ENCODE assay signal across 9 cellular contexts in the genomic region with DNA sequence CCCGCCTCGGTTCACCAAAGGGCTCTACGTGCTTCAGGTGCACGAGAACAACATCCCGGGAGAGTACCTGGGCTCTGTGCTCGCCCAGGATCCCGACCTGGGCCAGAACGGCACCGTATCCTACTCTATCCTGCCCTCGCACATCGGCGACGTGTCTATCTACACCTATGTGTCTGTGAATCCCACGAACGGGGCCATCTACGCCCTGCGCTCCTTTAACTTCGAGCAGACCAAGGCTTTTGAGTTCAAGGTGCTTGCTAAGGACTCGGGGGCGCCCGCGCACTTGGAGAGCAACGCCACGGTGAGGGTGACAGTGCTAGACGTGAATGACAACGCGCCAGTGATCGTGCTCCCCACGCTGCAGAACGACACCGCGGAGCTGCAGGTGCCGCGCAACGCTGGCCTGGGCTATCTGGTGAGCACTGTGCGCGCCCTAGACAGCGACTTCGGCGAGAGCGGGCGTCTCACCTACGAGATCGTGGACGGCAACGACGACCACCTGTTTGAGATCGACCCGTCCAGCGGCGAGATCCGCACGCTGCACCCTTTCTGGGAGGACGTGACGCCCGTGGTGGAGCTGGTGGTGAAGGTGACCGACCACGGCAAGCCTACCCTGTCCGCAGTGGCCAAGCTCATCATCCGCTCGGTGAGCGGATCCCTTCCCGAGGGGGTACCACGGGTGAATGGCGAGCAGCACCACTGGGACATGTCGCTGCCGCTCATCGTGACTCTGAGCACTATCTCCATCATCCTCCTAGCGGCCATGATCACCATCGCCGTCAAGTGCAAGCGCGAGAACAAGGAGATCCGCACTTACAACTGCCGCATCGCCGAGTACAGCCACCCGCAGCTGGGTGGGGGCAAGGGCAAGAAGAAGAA. TPM values are rescaled to one million over a fixed set of nuclear protein-coding genes. Genes with fewer than 3 reads are reported as not detected.
DNase-seq lines count a peak whose midpoint lies in the region; ATAC-seq and TF ChIP-seq lines count a peak whose summit lies in the region.
"Had no signal": no experiment of that assay in that cellular context is flagged by ENCODE, and none has a peak within 500 bp of the region (broad histone marks: within the 10 kb centered on the region; RNA-seq: fewer than 3 reads in every experiment).

No MANE protein-coding gene starts in this region.

- no peak for TF ChIP-seq POLR2A in esophagus muscularis mucosa (IDR thresholded peaks at IDR 0.05; ENCODE audit: low read depth)

- no peak for DNase-seq in activated CD8-positive, alpha-beta memory T cell treated with anti-CD3 and anti-CD28 coated beads, Interleukin-2, amount 10 ng/mL, durations not matched to agents 7 days and 5 days
- DNase-seq in activated CD8-positive, alpha-beta memory T cell treated with anti-CD3 and anti-CD28 coated beads for 24 hours = no peak
- DNase-seq in esophagus muscularis mucosa (ENCODE audit: extremely low spot score) (no peak), tibial artery (peak; percentile 25 to 65), kidney tubule cell (ENCODE audit: low spot score) (no peak), osteocyte (ENCODE audit: extremely low spot score, unreplicated experiment) (no peak), activated gamma-delta T cell treated with Interleukin-2 at 50 U/mL for 16 hours (no peak)
- DNase-seq: NCI-H526 treated with DMSO at 0.1 percent for 48 hours had no signal

- H3K4me1 Mint-ChIP-seq in activated CD8-positive, alpha-beta memory T cell treated with anti-CD3 and anti-CD28 coated beads, Interleukin-2, amount 10 ng/mL, durations not matched to agents 7 days and 5 days = peaks cover 17% of the 10 kb centered on the region
- H3K4me1 Mint-ChIP-seq in osteocyte (ENCODE audit: unreplicated experiment) = peaks cover 35% of the 10 kb centered on the region

- CTCF ChIA-PET in activated CD8-positive, alpha-beta memory T cell treated with anti-CD3 and anti-CD28 coated beads, Interleukin-2, amount 10 ng/mL, durations not matched to agents 7 days and 5 days (lab: Charles Lee) = interaction anchor here (2.2 kb wide), 1 partner anchor 10 kb away, joined by 7 read pairs; no protein-coding TSS in a partner anchor

- no peak for ATAC-seq in activated CD8-positive, alpha-beta memory T cell treated with anti-CD3 and anti-CD28 coated beads, Interleukin-2, amount 10 ng/mL, durations not matched to agents 7 days and 5 days

- no peak for TF ChIP-seq EP300 in esophagus muscularis mucosa (IDR thresholded peaks at IDR 0.05)

- H3K4me1 ChIP-seq in esophagus muscularis mucosa (peaks cover 21 to 47% (median 35%) of the 10 kb centered on the region in 4 donors), mucosa of rectum (ENCODE audit: control insufficient read depth in 2 of 2, insufficient read depth in 2 of 2, low read length in 2 of 2) (peaks cover 0 to 3% of the 10 kb centered on the region in 2 donors), tibial artery (peaks cover 3 to 37% (median 33%) of the 10 kb centered on the region in 4 donors)

- peaks cover 56% of the 10 kb centered on the region for H3K27me3 Mint-ChIP-seq in activated CD8-positive, alpha-beta memory T cell treated with anti-CD3 and anti-CD28 coated beads, Interleukin-2, amount 10 ng/mL, durations not matched to agents 7 days and 5 days
- peaks cover 51% of the 10 kb centered on the region for H3K27me3 Mint-ChIP-seq in osteocyte (ENCODE audit: unreplicated experiment)

- H3K9me3 Mint-ChIP-seq in activated CD8-positive, alpha-beta memory T cell treated with anti-CD3 and anti-CD28 coated beads, Interleukin-2, amount 10 ng/mL, durations not matched to agents 7 days and 5 days (ENCODE audit: low read depth) = no peaks in the 10 kb centered on the region
- H3K9me3 Mint-ChIP-seq in osteocyte (ENCODE audit: unreplicated experiment) = no peaks in the 10 kb centered on the region

- H3K9ac ChIP-seq in mucosa of rectum (ENCODE audit: low read depth in 1 of 2, low read length in 2 of 2) = no peak overlapping the region

- TF ChIP-seq CTCF in esophagus muscularis mucosa (IDR thresholded peaks at IDR 0.05) = peak in 1 of 3 experiments; percentile 28
- TF ChIP-seq CTCF in tibial artery (IDR thresholded peaks at IDR 0.05) = no peak
- no peak for TF ChIP-seq CTCF in osteocyte (IDR thresholded peaks at IDR 0.05)

- no peaks in the 10 kb centered on the region for H3K36me3 ChIP-seq in esophagus muscularis mucosa
- H3K36me3 ChIP-seq in mucosa of rectum (ENCODE audit: control insufficient read depth in 2 of 2, insufficient read depth in 2 of 2, low read length in 2 of 2) = no peaks in the 10 kb centered on the region
- H3K36me3 ChIP-seq in tibial artery = no peaks in the 10 kb centered on the region

- intact Hi-C loops in esophagus muscularis mucosa (cut with DNase I) (no loop called here), tibial artery (cut with DNase I; ENCODE audit: low total_unique reads) (no loop called here)

- WGBS in esophagus muscularis mucosa = 7% methylated on average over 30 of the region's 78 CpGs

- peaks cover 11% of the 10 kb centered on the region for H3K36me3 Mint-ChIP-seq in activated CD8-positive, alpha-beta memory T cell treated with anti-CD3 and anti-CD28 coated beads, Interleukin-2, amount 10 ng/mL, durations not matched to agents 7 days and 5 days
- no peaks in the 10 kb centered on the region for H3K36me3 Mint-ChIP-seq in osteocyte (ENCODE audit: unreplicated experiment)

- H3K27ac ChIP-seq in esophagus muscularis mucosa (replicated peaks in 1 of 4) (peak overlapping the region; percentile 59 to 77 (median 70)), mucosa of rectum (ENCODE audit: low read depth in 2 of 2, low read length in 2 of 2) (no peak overlapping the region), tibial artery (peak overlapping the region; percentile 20 to 46)

- H3K4me3 ChIP-seq in esophagus muscularis mucosa (peak overlapping the region; percentile 59 to 67 (median 60)), mucosa of rectum (ENCODE audit: low read length in 2 of 2) (peak overlapping the region; percentile 50 to 51), tibial artery (peak overlapping the region; percentile 51 to 57)

- H3K4me3 Mint-ChIP-seq in activated CD8-positive, alpha-beta memory T cell treated with anti-CD3 and anti-CD28 coated beads, Interleukin-2, amount 10 ng/mL, durations not matched to agents 7 days and 5 days = no peak overlapping the region
- no peak overlapping the region for H3K4me3 Mint-ChIP-seq in osteocyte (ENCODE audit: unreplicated experiment)

- peaks cover 0 to 59% (median 35%) of the 10 kb centered on the region in 4 donors for H3K27me3 ChIP-seq in esophagus muscularis mucosa
- H3K27me3 ChIP-seq in mucosa of rectum (ENCODE audit: control insufficient read depth in 2 of 2, insufficient read depth in 2 of 2, low read length in 2 of 2) = peaks cover 0 to 15% of the 10 kb centered on the region in 2 donors
- peaks cover 0 to 57% of the 10 kb centered on the region in 2 donors for H3K27me3 ChIP-seq in tibial artery

- H3K9me3 ChIP-seq in esophagus muscularis mucosa (no peaks in the 10 kb centered on the region), mucosa of rectum (ENCODE audit: control insufficient read depth in 2 of 2, low read length in 2 of 2) (peaks cover 0 to 3% of the 10 kb centered on the region in 2 donors), tibial artery (peaks cover 0 to 15% (median 0%) of the 10 kb centered on the region in 3 donors)

- H3K27ac Mint-ChIP-seq in activated CD8-positive, alpha-beta memory T cell treated with anti-CD3 and anti-CD28 coated beads, Interleukin-2, amount 10 ng/mL, durations not matched to agents 7 days and 5 days = peak overlapping the region; percentile 67
- no peak overlapping the region for H3K27ac Mint-ChIP-seq in osteocyte (ENCODE audit: unreplicated experiment)

RNA-seq across cellular contexts. Expression of a gene that starts 2.6 kb away (rescaled TPM):
- total RNA-seq in activated CD8-positive, alpha-beta memory T cell treated with anti-CD3 and anti-CD28 coated beads, Interleukin-2, amount 10 ng/mL, durations not matched to agents 7 days and 5 days = not detected
- total RNA-seq in esophagus muscularis mucosa = 1 to 10 TPM; 5.0 to 9.5 (median 8.3) TPM
- 0.57 and 0.62 TPM in 2 replicates for total RNA-seq in osteocyte

Comparison
In these comparisons a context has a peak if more than half of its experiments do, and no peak if none do; other contexts are left out.
1. DNase-seq: peak in tibial artery (2 of 2); none in activated CD8-positive, alpha-beta memory T cell treated with anti-CD3 and anti-CD28 coated beads, Interleukin-2, amount 10 ng/mL, durations not matched to agents 7 days and 5 days (single experiment), activated CD8-positive, alpha-beta memory T cell treated with anti-CD3 and anti-CD28 coated beads for 24 hours (single experiment), esophagus muscularis mucosa (single experiment), kidney tubule cell (single experiment), osteocyte (single experiment) and activated gamma-delta T cell treated with Interleukin-2 at 50 U/mL for 16 hours (single experiment).
2. H3K27ac ChIP-seq: peak in esophagus muscularis mucosa (4 of 4) and tibial artery (2 of 2); none in mucosa of rectum (0 of 2).
3. Peak in every context shown above with its lines, with median percentiles within 50 percentile points of each other: H3K4me3 ChIP-seq.